In genomic region chr4:142516686-142517145, GRCh38 we compare ENCODE assay signal across 15 cellular contexts.
A peak's percentile ranks its signal among the peaks of the same experiment; 100 is the strongest.
DNase-seq lines count a peak whose midpoint lies in the region; ATAC-seq lines count a peak whose summit lies in the region.
"Had no signal": no experiment of that assay in that cellular context is flagged by ENCODE, and none has a peak within 500 bp of the region (broad histone marks: within the 10 kb centered on the region; RNA-seq: fewer than 3 reads in every experiment).

No MANE protein-coding gene starts in this region.

- H3K79me1 ChIP-seq in mesendoderm (ENCODE audit: low read length), result no peaks in the 10 kb centered on the region

- no peak overlapping the region for H3K18ac ChIP-seq in mesendoderm (ENCODE audit: low read length)

- no peak overlapping the region for H3K4me3 Mint-ChIP-seq in activated CD4-positive, alpha-beta memory T cell treated with anti-CD3 and anti-CD28 coated beads, Interleukin-2, amount 10 ng/mL, durations not matched to agents 7 days and 5 days
- no peak overlapping the region for H3K4me3 Mint-ChIP-seq in T-helper 2 cell treated with Interferon-gamma antibody and Interleukin-4, amounts not matched to agents 5 μg/mL and 100 μg/mL, for 36 hours
- H3K4me3 Mint-ChIP-seq: activated naive CD4-positive, alpha-beta T cell treated with anti-CD3 and anti-CD28 coated beads for 36 hours; mesothelial cell of epicardium had no signal

- H3K9ac ChIP-seq in mesendoderm (ENCODE audit: low read length), result no peak overlapping the region

- no peaks in the 10 kb centered on the region for H3K36me3 Mint-ChIP-seq in activated CD4-positive, alpha-beta memory T cell treated with anti-CD3 and anti-CD28 coated beads, Interleukin-2, amount 10 ng/mL, durations not matched to agents 7 days and 5 days (ENCODE audit: low read depth)
- no peaks in the 10 kb centered on the region for H3K36me3 Mint-ChIP-seq in T-helper 2 cell treated with Interferon-gamma antibody and Interleukin-4, amounts not matched to agents 5 μg/mL and 100 μg/mL, for 36 hours (ENCODE audit: low read depth)
- H3K36me3 Mint-ChIP-seq: mesothelial cell of epicardium had no signal

- H3K79me2 ChIP-seq in mesendoderm (ENCODE audit: control insufficient read depth, insufficient read depth, low read length), result no peaks in the 10 kb centered on the region

- H3K9me3 Mint-ChIP-seq in activated CD4-positive, alpha-beta memory T cell treated with anti-CD3 and anti-CD28 coated beads, Interleukin-2, amount 10 ng/mL, durations not matched to agents 7 days and 5 days, result no peaks in the 10 kb centered on the region
- no peaks in the 10 kb centered on the region for H3K9me3 Mint-ChIP-seq in T-helper 2 cell treated with Interferon-gamma antibody and Interleukin-4, amounts not matched to agents 5 μg/mL and 100 μg/mL, for 36 hours
- H3K9me3 Mint-ChIP-seq: activated naive CD4-positive, alpha-beta T cell treated with anti-CD3 and anti-CD28 coated beads for 36 hours; mesothelial cell of epicardium had no signal

- WGBS in mesendoderm (ENCODE audit: extremely low coverage, insufficient coverage, low lambda C conversion rate), result no CpG with 5 or more reads among the region's 2 CpGs

- CTCF ChIA-PET in activated CD4-positive, alpha-beta memory T cell treated with anti-CD3 and anti-CD28 coated beads, Interleukin-2, amount 10 ng/mL, durations not matched to agents 7 days and 5 days (lab: Charles Lee), result no interaction called here

- no peak overlapping the region for H3K4ac ChIP-seq in mesendoderm (ENCODE audit: low read depth, low read length)

- no peak overlapping the region for H3K56ac ChIP-seq in mesendoderm (ENCODE audit: low read length)

- H3K4me2 ChIP-seq in mesendoderm (ENCODE audit: low read length), result no peak overlapping the region

- no peaks in the 10 kb centered on the region for H3K27me3 ChIP-seq in mesendoderm (ENCODE audit: insufficient read depth, low read length, poor library complexity)
- H3K27me3 ChIP-seq: ovary had no signal

- no peak overlapping the region for H3K23ac ChIP-seq in mesendoderm (ENCODE audit: low read length)

- H3K4me1 ChIP-seq in mesendoderm (ENCODE audit: control insufficient read depth, low read depth, low read length), result no peaks in the 10 kb centered on the region

- no peak overlapping the region for H2AK5ac ChIP-seq in mesendoderm (ENCODE audit: low read length)

- peak; percentile 57 for DNase-seq in AG08395 (ENCODE audit: low spot score)
- DNase-seq in HS-27A (ENCODE audit: low read depth), result peak; percentile 36
- peak; percentile 27 for DNase-seq in fibroblast of gingiva (ENCODE audit: low read depth)
- DNase-seq in left lobe of liver (ENCODE audit: low spot score), result no peak
- DNase-seq in activated CD4-positive, alpha-beta memory T cell treated with anti-CD3 and anti-CD28 coated beads, Interleukin-2, amount 10 ng/mL, durations not matched to agents 7 days and 5 days, result no peak
- no peak for DNase-seq in T-helper 2 cell treated with Interferon-gamma antibody and Interleukin-4, amounts not matched to agents 5 μg/mL and 100 μg/mL, for 36 hours (ENCODE audit: low spot score)
- no peak for DNase-seq in NCI-H1105 treated with DMSO at 0.1 percent for 48 hours (lab: John Stamatoyannopoulos, UW)
- DNase-seq in mesendoderm, result no peak
- DNase-seq: activated naive CD4-positive, alpha-beta T cell treated with anti-CD3 and anti-CD28 coated beads for 36 hours; caudate nucleus; NCI-H446; ovary; substantia nigra; WERI-Rb-1 had no signal

- no peak overlapping the region for H2BK120ac ChIP-seq in mesendoderm (ENCODE audit: low read depth, low read length)

- POLR2A ChIA-PET in activated CD4-positive, alpha-beta memory T cell treated with anti-CD3 and anti-CD28 coated beads, Interleukin-2, amount 10 ng/mL, durations not matched to agents 7 days and 5 days (lab: Charles Lee), result no interaction called here

- no peak overlapping the region for H3K27ac Mint-ChIP-seq in activated CD4-positive, alpha-beta memory T cell treated with anti-CD3 and anti-CD28 coated beads, Interleukin-2, amount 10 ng/mL, durations not matched to agents 7 days and 5 days
- no peak overlapping the region for H3K27ac Mint-ChIP-seq in T-helper 2 cell treated with Interferon-gamma antibody and Interleukin-4, amounts not matched to agents 5 μg/mL and 100 μg/mL, for 36 hours
- H3K27ac Mint-ChIP-seq: activated naive CD4-positive, alpha-beta T cell treated with anti-CD3 and anti-CD28 coated beads for 36 hours; mesothelial cell of epicardium had no signal

- no peaks in the 10 kb centered on the region for H3K27me3 Mint-ChIP-seq in activated CD4-positive, alpha-beta memory T cell treated with anti-CD3 and anti-CD28 coated beads, Interleukin-2, amount 10 ng/mL, durations not matched to agents 7 days and 5 days
- no peaks in the 10 kb centered on the region for H3K27me3 Mint-ChIP-seq in T-helper 2 cell treated with Interferon-gamma antibody and Interleukin-4, amounts not matched to agents 5 μg/mL and 100 μg/mL, for 36 hours (ENCODE audit: low read depth)

- H3K27ac ChIP-seq in mesendoderm (ENCODE audit: low read depth, low read length), result no peak overlapping the region
- H3K27ac ChIP-seq: ovary, WERI-Rb-1 had no signal

- ATAC-seq in left lobe of liver, result peak; percentile 26

- H4K8ac ChIP-seq in mesendoderm (ENCODE audit: low read depth, low read length), result no peak overlapping the region

- H2BK15ac ChIP-seq in mesendoderm (replicated peaks; ENCODE audit: low read depth), result no peak overlapping the region

- H3K36me3 ChIP-seq in mesendoderm (ENCODE audit: control insufficient read depth, insufficient read depth, low read length), result no peaks in the 10 kb centered on the region
- H3K36me3 ChIP-seq: ovary, WERI-Rb-1 had no signal

- H4K5ac ChIP-seq in mesendoderm (ENCODE audit: low read length), result no peak overlapping the region

- H3K4me1 Mint-ChIP-seq in activated CD4-positive, alpha-beta memory T cell treated with anti-CD3 and anti-CD28 coated beads, Interleukin-2, amount 10 ng/mL, durations not matched to agents 7 days and 5 days, result no peaks in the 10 kb centered on the region
- H3K4me1 Mint-ChIP-seq in T-helper 2 cell treated with Interferon-gamma antibody and Interleukin-4, amounts not matched to agents 5 μg/mL and 100 μg/mL, for 36 hours (ENCODE audit: low read depth), result no peaks in the 10 kb centered on the region

- no peak overlapping the region for H3K4me3 ChIP-seq in mesendoderm (ENCODE audit: low read length)
- H3K4me3 ChIP-seq: ovary had no signal

- H2BK5ac ChIP-seq in mesendoderm (ENCODE audit: low read length), result no peak overlapping the region

Comparison
In these comparisons a context has a peak if more than half of its experiments do, and no peak if none do; other contexts are left out.
1. DNase-seq: peak in AG08395 (single experiment), HS-27A (single experiment) and fibroblast of gingiva (single experiment); none in left lobe of liver (single experiment), activated CD4-positive, alpha-beta memory T cell treated with anti-CD3 and anti-CD28 coated beads, Interleukin-2, amount 10 ng/mL, durations not matched to agents 7 days and 5 days (single experiment), T-helper 2 cell treated with Interferon-gamma antibody and Interleukin-4, amounts not matched to agents 5 μg/mL and 100 μg/mL, for 36 hours (single experiment), NCI-H1105 treated with DMSO at 0.1 percent for 48 hours (single experiment) and mesendoderm (single experiment).